Comparison of ENCODE assay signal across 1 cellular context in genomic region chr15:89776274-89777072, GRCh38.
TF ChIP-seq lines count a peak whose summit lies in the region.

Gene MESP2 (plus strand): TSS chr15:89776332. CDS start chr15:89776358, 26 bp downstream.

TF ChIP-seq in GM12878, 131 proteins besides CTCF, POLR2A, EP300 and RAD21 (continued from another document):
- peak; percentile 22; the same call in 1 of the 2 replicates for TF ChIP-seq DPF2 (IDR thresholded peaks at IDR 0.05)
- no peak for TF ChIP-seq BCL3 (IDR thresholded peaks at IDR 0.05; ENCODE audit: borderline replicate concordance, insufficient read depth, low read depth, low read length, poor library complexity, severe bottlenecking)
- peak; percentile 44; the same call in 1 of the 2 replicates for TF ChIP-seq LARP7 (IDR thresholded peaks at IDR 0.05)
- 0 out of 2 replicates have a peak, but pooled peaks have one; percentile 40 for TF ChIP-seq MAX (IDR thresholded peaks at IDR 0.05; ENCODE audit: low read depth, low read length)
- no peak for TF ChIP-seq ATF3 (IDR thresholded peaks at IDR 0.05; ENCODE audit: borderline replicate concordance, extremely low read depth, low read depth, low read length)
